Comparison of ENCODE assay signal across 39 cellular contexts in the genomic region with DNA sequence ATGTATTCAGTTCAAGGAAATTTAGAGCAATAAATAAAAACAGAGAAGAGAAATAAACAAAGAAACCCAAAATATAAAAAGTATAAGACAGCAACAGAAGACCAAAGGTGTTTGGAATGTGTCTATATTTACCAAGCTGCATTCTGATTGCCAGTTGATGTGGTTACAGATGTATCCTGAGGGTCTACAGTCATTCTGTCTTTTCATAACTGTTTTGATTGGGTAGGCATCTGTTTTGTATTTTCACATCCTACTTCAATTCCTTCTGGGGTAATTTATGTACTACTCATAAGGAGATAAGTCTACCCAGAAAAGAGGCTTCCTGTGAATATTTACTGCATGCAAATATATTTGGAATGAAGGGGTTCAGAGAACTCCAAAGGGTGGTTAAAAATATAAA.
"Had no signal": no experiment of that assay in that cellular context is flagged by ENCODE, and none has a peak within 500 bp of the region (broad histone marks: within the 10 kb centered on the region; RNA-seq: fewer than 3 reads in every experiment).

No MANE protein-coding gene starts in this region.

- H3K27ac ChIP-seq: adrenal gland, ascending aorta, cardiac muscle cell, colonic mucosa, dorsolateral prefrontal cortex, heart left ventricle, pancreas, prostate gland, skin epidermis, thoracic aorta, uterus, WERI-Rb-1 had no signal

- H3K4me3 ChIP-seq: adrenal gland, ascending aorta, cardiac muscle cell, colonic mucosa, dorsolateral prefrontal cortex, heart left ventricle, pancreas, prostate gland, skin epidermis, thoracic aorta, uterus had no signal

- H3K4me1 ChIP-seq: adrenal gland, ascending aorta, colonic mucosa, heart left ventricle, pancreas, prostate gland, uterus had no signal

- H3K27me3 ChIP-seq: adrenal gland, ascending aorta, cardiac muscle cell, colonic mucosa, dorsolateral prefrontal cortex, heart left ventricle, pancreas, uterus had no signal

- H3K27ac Mint-ChIP-seq: activated naive CD4-positive, alpha-beta T cell treated with anti-CD3 and anti-CD28 coated beads for 36 hours; activated naive CD8-positive, alpha-beta T cell treated with anti-CD3 and anti-CD28 coated beads for 36 hours; activated T-helper 1 cell treated with anti-CD3 and anti-CD28 coated beads, Interleukin-12 subunit alpha, Interleukin-12 subunit beta, Interleukin-2, Interleukin-4 antibody, amounts not matched to agents 30 ng/mL and 10 ng/mL and 1 ng/mL, durations not matched to agents 14 hours and 24 hours and 36 hours; brain; immature natural killer cell; naive thymus-derived CD4-positive, alpha-beta T cell; stimulated activated effector memory CD8-positive, alpha-beta T cell treated with anti-CD3 and anti-CD28 coated beads, Interleukin-12 subunit alpha, Interleukin-12 subunit beta, amount 100 ng/mL, for 72 hours; stimulated activated naive CD8-positive, alpha-beta T cell treated with anti-CD3 and anti-CD28 coated beads, Interleukin-15, Interleukin-2, amounts not matched to agents 100 ng/mL and 50 ng/mL, for 24 hours; type B pancreatic cell had no signal

- H3K4me1 Mint-ChIP-seq: activated naive CD8-positive, alpha-beta T cell treated with anti-CD3 and anti-CD28 coated beads for 36 hours; immature natural killer cell; naive thymus-derived CD4-positive, alpha-beta T cell; stimulated activated effector memory CD8-positive, alpha-beta T cell treated with anti-CD3 and anti-CD28 coated beads, Interleukin-12 subunit alpha, Interleukin-12 subunit beta, amount 100 ng/mL, for 72 hours had no signal

- H3K36me3 Mint-ChIP-seq: activated naive CD8-positive, alpha-beta T cell treated with anti-CD3 and anti-CD28 coated beads for 36 hours; brain; immature natural killer cell; naive thymus-derived CD4-positive, alpha-beta T cell; stimulated activated effector memory CD8-positive, alpha-beta T cell treated with anti-CD3 and anti-CD28 coated beads, Interleukin-12 subunit alpha, Interleukin-12 subunit beta, amount 100 ng/mL, for 72 hours; type B pancreatic cell had no signal

- H3K9me3 ChIP-seq: adrenal gland, ascending aorta, colonic mucosa, pancreas, prostate gland, thoracic aorta, uterus had no signal

- H3K27me3 Mint-ChIP-seq: activated naive CD8-positive, alpha-beta T cell treated with anti-CD3 and anti-CD28 coated beads for 36 hours; naive thymus-derived CD4-positive, alpha-beta T cell; stimulated activated naive CD8-positive, alpha-beta T cell treated with anti-CD3 and anti-CD28 coated beads, Interleukin-15, Interleukin-2, amounts not matched to agents 100 ng/mL and 50 ng/mL, for 24 hours had no signal

- H3K36me3 ChIP-seq: adrenal gland, ascending aorta, cardiac muscle cell, colonic mucosa, heart left ventricle, pancreas, prostate gland, thoracic aorta, uterus, WERI-Rb-1 had no signal

- H3K4me3 Mint-ChIP-seq: activated naive CD4-positive, alpha-beta T cell treated with anti-CD3 and anti-CD28 coated beads for 36 hours; activated naive CD8-positive, alpha-beta T cell treated with anti-CD3 and anti-CD28 coated beads for 36 hours; activated T-helper 1 cell treated with anti-CD3 and anti-CD28 coated beads, Interleukin-12 subunit alpha, Interleukin-12 subunit beta, Interleukin-2, Interleukin-4 antibody, amounts not matched to agents 30 ng/mL and 10 ng/mL and 1 ng/mL, durations not matched to agents 14 hours and 24 hours and 36 hours; immature natural killer cell; naive thymus-derived CD4-positive, alpha-beta T cell; stimulated activated effector memory CD8-positive, alpha-beta T cell treated with anti-CD3 and anti-CD28 coated beads, Interleukin-12 subunit alpha, Interleukin-12 subunit beta, amount 100 ng/mL, for 72 hours; stimulated activated naive CD8-positive, alpha-beta T cell treated with anti-CD3 and anti-CD28 coated beads, Interleukin-15, Interleukin-2, amounts not matched to agents 100 ng/mL and 50 ng/mL, for 24 hours; type B pancreatic cell had no signal

- ATAC-seq: activated CD4-positive, CD25-positive, alpha-beta regulatory T cell treated with anti-CD3 and anti-CD28 coated beads, Interleukin-2, amount 50 U/mL, for 24 hours; esophagus mucosa; heart left ventricle; left colon; naive thymus-derived CD4-positive, alpha-beta T cell; pancreas; sciatic nerve; stimulated activated effector memory CD8-positive, alpha-beta T cell treated with anti-CD3 and anti-CD28 coated beads, Interleukin-12 subunit alpha, Interleukin-12 subunit beta, amount 100 ng/mL, for 72 hours had no signal

- DNase-seq: activated CD4-positive, alpha-beta T cell treated with anti-CD3 and anti-CD28 coated beads for 48 hours; activated CD4-positive, alpha-beta T cell treated with anti-CD3 and anti-CD28 coated beads, Interleukin-2, amount 50 U/mL, for 48 hours; activated CD8-positive, alpha-beta memory T cell treated with anti-CD3 and anti-CD28 coated beads for 24 hours; activated CD8-positive, alpha-beta memory T cell treated with anti-CD3 and anti-CD28 coated beads, Interleukin-2, amount 50 U/mL, for 4 hours; activated effector memory CD4-positive, alpha-beta T cell treated with anti-CD3 and anti-CD28 coated beads, Interleukin-2, amount 50 U/mL, for 16 hours; activated naive CD4-positive, alpha-beta T cell treated with anti-CD3 and anti-CD28 coated beads for 36 hours; activated naive CD8-positive, alpha-beta T cell treated with anti-CD3 and anti-CD28 coated beads for 36 hours; activated T-cell treated with anti-CD3 and anti-CD28 coated beads, Interleukin-2, amount 50 U/mL, for 1 hour; adrenal gland; cerebellar nuclear complex; colonic mucosa; dorsolateral prefrontal cortex; effector memory CD4-positive, alpha-beta T cell; foreskin fibroblast; heart left ventricle; hypothalamus; immature natural killer cell; kidney; left colon; mammary epithelial cell; naive thymus-derived CD4-positive, alpha-beta T cell; pancreas; retina; stimulated activated CD4-positive, alpha-beta T cell treated with anti-CD3 and anti-CD28 coated beads, Interleukin-4, amount 100 ng/mL, for 24 hours; uterus; WERI-Rb-1 had no signal

- H3K9me3 Mint-ChIP-seq: type B pancreatic cell had no signal
